ENCODE assay signal across 2 cellular contexts in genomic region chr9:134408389-134408788, GRCh38.
TF ChIP-seq lines count a peak whose summit lies in the region.

No MANE protein-coding gene starts in this region.

TF ChIP-seq in endothelial cell of umbilical vein, 7 proteins besides CTCF, POLR2A, EP300 and RAD21 (continued from another document):
- TF ChIP-seq MAX (IDR thresholded peaks at IDR 0.05; ENCODE audit: insufficient read depth, insufficient read length), result no peak
- no peak for TF ChIP-seq MYC (IDR thresholded peaks at IDR 0.05; ENCODE audit: low read depth, low read length)
- no peak for TF ChIP-seq JUN (IDR thresholded peaks at IDR 0.05; ENCODE audit: borderline replicate concordance, insufficient read depth, insufficient read length, low read depth)

TF ChIP-seq in HEK293T, 16 proteins besides CTCF, POLR2A, EP300 and RAD21 (continued from another document):
- TF ChIP-seq FOXM1 (IDR thresholded peaks at IDR 0.05; ENCODE audit: borderline replicate concordance) (no peak), HDGF (IDR thresholded peaks at IDR 0.05; ENCODE audit: borderline replicate concordance) (no peak), ZNF384 (IDR thresholded peaks at IDR 0.05) (no peak), TARDBP (IDR thresholded peaks at IDR 0.05) (no peak), CTBP1 (IDR thresholded peaks at IDR 0.05; ENCODE audit: borderline replicate concordance) (no peak), BHLHE40 (IDR thresholded peaks at IDR 0.05; ENCODE audit: borderline replicate concordance) (no peak), SP1 (IDR thresholded peaks at IDR 0.05) (no peak), L3MBTL2 (conservative IDR thresholded peaks at IDR 0.05) (no peak), ARNT (IDR thresholded peaks at IDR 0.05) (no peak), SUZ12 (IDR thresholded peaks at IDR 0.05) (no peak), FOXK2 (IDR thresholded peaks at IDR 0.05) (no peak), ELF4 (IDR thresholded peaks at IDR 0.05) (no peak)
